In the genomic region with DNA sequence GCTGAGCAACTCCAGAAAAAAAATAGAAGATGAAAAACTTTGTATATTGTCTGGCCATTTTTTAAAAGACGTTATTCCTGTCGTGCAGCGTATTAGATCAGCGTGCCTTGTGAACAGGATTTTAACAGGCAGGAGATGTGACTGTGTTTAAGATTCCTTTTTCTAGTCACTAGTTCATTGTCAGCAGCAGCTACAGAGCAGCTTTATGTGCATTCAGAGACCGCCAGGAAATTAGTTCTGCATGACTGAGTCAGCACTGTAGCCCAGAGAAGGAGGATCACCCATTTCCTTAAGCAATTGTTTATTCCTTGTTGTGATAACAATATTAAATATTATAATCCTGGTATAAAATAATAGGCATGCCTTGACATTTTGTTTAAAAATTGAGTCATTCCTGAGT, we compare ENCODE assay signal across 10 cellular contexts.
DNase-seq lines count a peak whose midpoint lies in the region; ATAC-seq, FAIRE-seq and TF ChIP-seq lines count a peak whose summit lies in the region.
"Had no signal": no experiment of that assay in that cellular context is flagged by ENCODE, and none has a peak within 500 bp of the region (broad histone marks: within the 10 kb centered on the region; RNA-seq: fewer than 3 reads in every experiment).

No MANE protein-coding gene starts in this region.

- H3K9me3 Mint-ChIP-seq in endothelial cell (ENCODE audit: unreplicated experiment) = no peaks in the 10 kb centered on the region

- H3K36me3 ChIP-seq in H7 (replicated peaks; ENCODE audit: control insufficient read depth, insufficient read depth, low read length) = no peaks in the 10 kb centered on the region
- H3K36me3 ChIP-seq: spleen, stomach had no signal

- CTCF ChIA-PET in HEK293T (lab: Yijun Ruan, JAX) = interaction anchor here (0.8 to 2.4 kb wide), 2 partner anchors 12 to 77 kb away, joined by 5 to 9 read pairs; no protein-coding TSS in a partner anchor

- H3K4me3 Mint-ChIP-seq in endothelial cell (ENCODE audit: unreplicated experiment) = no peak overlapping the region

- no peak overlapping the region for H3K27ac Mint-ChIP-seq in endothelial cell (ENCODE audit: unreplicated experiment)

- H3K4me1 Mint-ChIP-seq in endothelial cell (ENCODE audit: unreplicated experiment) = peaks cover 2% of the 10 kb centered on the region

- no peak for ATAC-seq in GM21528 (IDR thresholded peaks at IDR 0.05; ENCODE audit: low FRiP score, unreplicated experiment)
- ATAC-seq: left colon had no signal

- H3K27me3 Mint-ChIP-seq in endothelial cell (ENCODE audit: unreplicated experiment) = no peaks in the 10 kb centered on the region

- no peaks in the 10 kb centered on the region for H3K27me3 ChIP-seq in H7 (ENCODE audit: control insufficient read depth, insufficient read depth, low read length)
- H3K27me3 ChIP-seq: spleen, stomach had no signal

- TF ChIP-seq CTCF in endothelial cell (IDR thresholded peaks at IDR 0.05; ENCODE audit: unreplicated experiment) = no peak

- peak; percentile 40 for DNase-seq in HEK293T (ENCODE audit: extremely low spot score)
- peak; percentile 62 for DNase-seq in NCI-H460 (ENCODE audit: extremely low read depth, low read depth)
- peak; percentile 11 for DNase-seq in endothelial cell (ENCODE audit: low spot score)
- DNase-seq in retina = peak; percentile 75
- DNase-seq in H7 = no peak
- DNase-seq in RCC 7860 (ENCODE audit: low spot score) = no peak
- DNase-seq: left colon, spleen, stomach had no signal

- POLR2A ChIA-PET in HEK293T (lab: Yijun Ruan, JAX) = interaction anchor here (0.9 to 2.3 kb wide), 3 partner anchors 13 to 132 kb away, joined by 3 to 25 read pairs (median 3); partner anchors contain the start of gene ADGRB3

- H3K4me3 ChIP-seq in H7 (ENCODE audit: insufficient read depth, low read depth, low read length) = no peak overlapping the region
- H3K4me3 ChIP-seq: spleen, stomach had no signal

- FAIRE-seq in RCC 7860 (lab: Jason Lieb, UNC) = no peak

- no peaks in the 10 kb centered on the region for H3K36me3 Mint-ChIP-seq in endothelial cell (ENCODE audit: low read depth, unreplicated experiment)

TF ChIP-seq in HEK293T, 16 proteins besides CTCF, POLR2A, EP300 and RAD21:
- TF ChIP-seq FOXK2 (IDR thresholded peaks at IDR 0.05) = no peak
- no peak for TF ChIP-seq CTBP1 (IDR thresholded peaks at IDR 0.05; ENCODE audit: borderline replicate concordance)
- no peak for TF ChIP-seq SP1 (IDR thresholded peaks at IDR 0.05)
- TF ChIP-seq ZNF384 (IDR thresholded peaks at IDR 0.05) = no peak
- no peak for TF ChIP-seq SUZ12 (IDR thresholded peaks at IDR 0.05)
- no peak for TF ChIP-seq FOXA1 (IDR thresholded peaks at IDR 0.05)

Comparison
In these comparisons a context has a peak if more than half of its experiments do, and no peak if none do; other contexts are left out.
1. DNase-seq: peak in HEK293T (single experiment), NCI-H460 (single experiment), endothelial cell (single experiment) and retina (single experiment); none in H7 (single experiment) and RCC 7860 (single experiment).